ENCODE assay signal across 1 cellular context in genomic region chr7:135682191-135682590, GRCh38.
TF ChIP-seq lines count a peak whose summit lies in the region.

No MANE protein-coding gene starts in this region.

TF ChIP-seq in IMR-90, 13 proteins besides CTCF, POLR2A, EP300 and RAD21:
- TF ChIP-seq MAZ (IDR thresholded peaks at IDR 0.05; ENCODE audit: borderline replicate concordance, low read depth, low read length) (no peak), RFX5 (IDR thresholded peaks at IDR 0.05; ENCODE audit: low read depth, low read length) (no peak), CHD1 (IDR thresholded peaks at IDR 0.05; ENCODE audit: low read depth, low read length) (no peak), SMC3 (IDR thresholded peaks at IDR 0.05; ENCODE audit: low read depth, low read length) (no peak), FOS (IDR thresholded peaks at IDR 0.05; ENCODE audit: low read depth, low read length) (no peak), NFE2L2 (IDR thresholded peaks at IDR 0.05; ENCODE audit: low read depth, low read length) (no peak), USF2 (IDR thresholded peaks at IDR 0.05; ENCODE audit: low read depth, low read length) (no peak), BHLHE40 (IDR thresholded peaks at IDR 0.05; ENCODE audit: low read depth, low read length) (no peak)
